ENCODE assay signal across 11 cellular contexts in genomic region chr9:33329996-33330395, GRCh38. TPM values are rescaled to one million over a fixed set of nuclear protein-coding genes. Genes with fewer than 3 reads are reported as not detected.
DNase-seq lines count a peak whose midpoint lies in the region; ATAC-seq and TF ChIP-seq lines count a peak whose summit lies in the region.
"Had no signal": no experiment of that assay in that cellular context is flagged by ENCODE, and none has a peak within 500 bp of the region (broad histone marks: within the 10 kb centered on the region; RNA-seq: fewer than 3 reads in every experiment).

No MANE protein-coding gene starts in this region.

- peak overlapping the region; percentile 82 for H3K27ac ChIP-seq in colonic mucosa
- H3K27ac ChIP-seq in lower lobe of right lung = peak overlapping the region; percentile 37
- peak overlapping the region in 3 of 4 donors; percentile 40 to 66 (median 41) for H3K27ac ChIP-seq in upper lobe of left lung

- ATAC-seq in lower lobe of right lung (peak in 1 of 2 donors; percentile 45), upper lobe of left lung (ENCODE audit: low FRiP score in 2 of 2) (no peak), GM21723 (IDR thresholded peaks at IDR 0.05; ENCODE audit: unreplicated experiment) (no peak)
- ATAC-seq: natural killer cell had no signal

- H3K27me3 ChIP-seq in colonic mucosa = no peaks in the 10 kb centered on the region
- H3K27me3 ChIP-seq in lower lobe of right lung (ENCODE audit: low read depth) = no peaks in the 10 kb centered on the region
- H3K27me3 ChIP-seq in upper lobe of left lung = no peaks in the 10 kb centered on the region

- no peak for TF ChIP-seq POLR2A in upper lobe of left lung (IDR thresholded peaks at IDR 0.05)

- intact Hi-C loops in colonic mucosa (cut with DNase I) (loop anchor here (5.0 kb wide), 1 partner anchor 33 kb away; no protein-coding TSS in a partner anchor), lower lobe of right lung (cut with DNase I) (no loop called here)

- H3K9me3 ChIP-seq in colonic mucosa (no peaks in the 10 kb centered on the region), lower lobe of right lung (no peaks in the 10 kb centered on the region), upper lobe of left lung (no peaks in the 10 kb centered on the region)

- TF ChIP-seq EP300 in upper lobe of left lung (IDR thresholded peaks at IDR 0.05) = no peak

- H3K4me3 ChIP-seq in colonic mucosa = no peak overlapping the region
- no peak overlapping the region for H3K4me3 ChIP-seq in lower lobe of right lung
- no peak overlapping the region for H3K4me3 ChIP-seq in upper lobe of left lung

- H3K9ac ChIP-seq in colonic mucosa (ENCODE audit: low read depth in 2 of 2, low read length in 2 of 2) = no peak overlapping the region

- no peak for TF ChIP-seq CTCF in colonic mucosa (IDR thresholded peaks at IDR 0.05)
- TF ChIP-seq CTCF in lower lobe of right lung (IDR thresholded peaks at IDR 0.05) = no peak
- TF ChIP-seq CTCF in upper lobe of left lung (IDR thresholded peaks at IDR 0.05) = no peak

- H3K36me3 ChIP-seq in colonic mucosa (no peaks in the 10 kb centered on the region), lower lobe of right lung (peaks cover 86% of the 10 kb centered on the region), upper lobe of left lung (peaks cover 6 to 86% (median 45%) of the 10 kb centered on the region in 4 donors)

- 79 to 85% methylated on average over 5 of the region's 5 CpGs for WGBS in upper lobe of left lung, 2 donors

- H3K4me1 ChIP-seq in colonic mucosa (peaks cover 12% of the 10 kb centered on the region), lower lobe of right lung (no peaks in the 10 kb centered on the region), upper lobe of left lung (peaks cover 0 to 11% (median 7%) of the 10 kb centered on the region in 4 donors)

- DNase-seq in NCI-H460 (ENCODE audit: extremely low read depth, low read depth) (peak; percentile 41), colonic mucosa (peak; percentile 19), lower lobe of right lung (no peak), upper lobe of left lung (no peak), NCI-H1105 treated with DMSO at 0.1 percent for 48 hours (lab: John Stamatoyannopoulos, UW) (no peak), activated gamma-delta T cell treated with Interleukin-2 at 50 U/mL for 16 hours (no peak)
- DNase-seq: activated T-cell treated with anti-CD3 and anti-CD28 coated beads for 4 hours; H7; natural killer cell; stimulated activated CD4-positive, alpha-beta T cell treated with anti-CD3 and anti-CD28 coated beads, Interleukin-4, amount 100 ng/mL, for 1 hour had no signal

RNA-seq across cellular contexts. Expression of gene NFX1, which starts 39.7 kb away (rescaled TPM):
- 17.8 and 21.0 TPM in 2 replicates for total RNA-seq in NCI-H460 (2014; rRNA removed; shearing (Covaris generic))
- polyA plus RNA-seq in NCI-H460 (2014; cell fraction: nucleus; rRNA removed) = 23.4 and 27.7 TPM in 2 replicates
- total RNA-seq in colonic mucosa (10 to 100 TPM; 27.6 to 31.3 TPM), lower lobe of right lung (36.2 TPM), upper lobe of left lung (10 to 100 TPM; 37.0 to 75.4 (median 54.1) TPM)

Comparison
In these comparisons a context has a peak if more than half of its experiments do, and no peak if none do; other contexts are left out.
1. DNase-seq: peak in NCI-H460 (single experiment) and colonic mucosa (single experiment); none in lower lobe of right lung (single experiment), upper lobe of left lung (0 of 2), NCI-H1105 treated with DMSO at 0.1 percent for 48 hours (single experiment) and activated gamma-delta T cell treated with Interleukin-2 at 50 U/mL for 16 hours (single experiment).
2. Peak in every context shown above with its lines, with median percentiles within 50 percentile points of each other: H3K27ac ChIP-seq.